ENCODE assay signal across 32 cellular contexts in genomic region chr4:166198516-166198915, GRCh38.
DNase-seq lines count a peak whose midpoint lies in the region; FAIRE-seq and TF ChIP-seq lines count a peak whose summit lies in the region.
"Had no signal": no experiment of that assay in that cellular context is flagged by ENCODE, and none has a peak within 500 bp of the region (broad histone marks: within the 10 kb centered on the region; RNA-seq: fewer than 3 reads in every experiment).

No MANE protein-coding gene starts in this region.

- FAIRE-seq in H1 (lab: Jason Lieb, UNC): no peak

- intact Hi-C loops in breast epithelium (cut with DNase I; ENCODE audit: low total_unique reads): no loop called here

- TF ChIP-seq EP300 in H1 (IDR thresholded peaks at IDR 0.05; ENCODE audit: borderline replicate concordance in 1 of 2, low read depth in 2 of 2, low read length in 2 of 2): no peak

- H4K91ac ChIP-seq in H1 (replicated peaks; ENCODE audit: insufficient read length, low read length): no peak overlapping the region

- no peaks in the 10 kb centered on the region for H3K79me2 ChIP-seq in H1 (ENCODE audit: control insufficient read depth in 1 of 2, insufficient read depth in 2 of 2, low read length in 2 of 2)
- no peaks in the 10 kb centered on the region for H3K79me2 ChIP-seq in mesendoderm (ENCODE audit: control insufficient read depth, insufficient read depth, low read length)

- TF ChIP-seq POLR2A in H1 (IDR thresholded peaks at IDR 0.05; ENCODE audit: control extremely low read depth in 1 of 2, low read depth in 2 of 2, low read length in 2 of 2) (no peak), breast epithelium (IDR thresholded peaks at IDR 0.05) (no peak)

- H2BK120ac ChIP-seq in H1 (replicated peaks; ENCODE audit: low read depth, low read length): no peak overlapping the region
- H2BK120ac ChIP-seq in mesendoderm (ENCODE audit: low read depth, low read length): no peak overlapping the region

- H3K9ac ChIP-seq in H1 (replicated peaks in 1 of 4; ENCODE audit: extremely low read depth in 1 of 4, low read depth in 3 of 4, low read length in 3 of 4) (no peak overlapping the region), mesendoderm (ENCODE audit: low read length) (no peak overlapping the region)

- POLR2A ChIA-PET in H1 (lab: Charles Lee; ENCODE audit: partially characterized antibody): no interaction called here

- no peak overlapping the region for H2BK12ac ChIP-seq in H1 (ENCODE audit: low read depth, low read length)

- H3K36me3 ChIP-seq in MG63: no peaks in the 10 kb centered on the region
- H3K36me3 ChIP-seq in H1 (ENCODE audit: control insufficient read depth in 2 of 4, insufficient read depth in 4 of 4, low read length in 3 of 4): no peaks in the 10 kb centered on the region
- H3K36me3 ChIP-seq in mesendoderm (ENCODE audit: control insufficient read depth, insufficient read depth, low read length): no peaks in the 10 kb centered on the region
- no peaks in the 10 kb centered on the region for H3K36me3 ChIP-seq in breast epithelium
- H3K36me3 ChIP-seq: tibial nerve had no signal

- peak overlapping the region; percentile 53; the same call in 1 of the 2 replicates for H2AFZ ChIP-seq in H1 (ENCODE audit: low read length)

- H3K4ac ChIP-seq in H1 (replicated peaks; ENCODE audit: insufficient read length, low read depth, low read length) (no peak overlapping the region), mesendoderm (ENCODE audit: low read depth, low read length) (no peak overlapping the region)

- no peak overlapping the region for H2BK15ac ChIP-seq in H1 (ENCODE audit: low read length)
- H2BK15ac ChIP-seq in mesendoderm (replicated peaks; ENCODE audit: low read depth): no peak overlapping the region

- H4K8ac ChIP-seq in H1 (ENCODE audit: extremely low read depth, insufficient read depth, low read length) (no peak overlapping the region), mesendoderm (ENCODE audit: low read depth, low read length) (no peak overlapping the region)

- H3K4me3 ChIP-seq in MG63 (peak overlapping the region; percentile 50), H1 (ENCODE audit: extremely low read depth in 1 of 4, insufficient read depth in 2 of 4, low read depth in 3 of 4, low read length in 4 of 4) (no peak overlapping the region), mesendoderm (ENCODE audit: low read length) (no peak overlapping the region), breast epithelium (no peak overlapping the region)
- H3K4me3 ChIP-seq: lung, tibial nerve had no signal

- no peaks in the 10 kb centered on the region for H3K23me2 ChIP-seq in H1 (ENCODE audit: low read depth, low read length)

- H2AK5ac ChIP-seq in H1 (ENCODE audit: low read depth, low read length): no peak overlapping the region
- H2AK5ac ChIP-seq in mesendoderm (ENCODE audit: low read length): no peak overlapping the region

- H3K9me3 ChIP-seq in MG63: no peaks in the 10 kb centered on the region
- H3K9me3 ChIP-seq in H1 (ENCODE audit: insufficient read depth in 2 of 2, low read depth in 1 of 2, low read length in 1 of 2): no peaks in the 10 kb centered on the region
- no peaks in the 10 kb centered on the region for H3K9me3 ChIP-seq in breast epithelium
- H3K9me3 ChIP-seq: tibial nerve had no signal

- H3K4me1 ChIP-seq in H1 (replicated peaks in 1 of 4; ENCODE audit: control insufficient read depth in 3 of 4, insufficient read depth in 4 of 4, low read length in 3 of 4): no peaks in the 10 kb centered on the region
- no peaks in the 10 kb centered on the region for H3K4me1 ChIP-seq in mesendoderm (ENCODE audit: control insufficient read depth, low read depth, low read length)
- no peaks in the 10 kb centered on the region for H3K4me1 ChIP-seq in breast epithelium
- H3K4me1 ChIP-seq: tibial nerve had no signal

- WGBS in H1 (ENCODE audit: extremely low coverage in 1 of 2, insufficient coverage in 1 of 2, insufficient read length in 1 of 2, insufficient replicate concordance in 2 of 2, low coverage in 1 of 2, low lambda C conversion rate in 2 of 2, missing lambda C conversion rate in 1 of 2), 2 experiments: 92% methylated on average over 5 of the region's 5 CpGs; no CpG with 5 or more reads in 1 of the 2 experiments
- no CpG with 5 or more reads among the region's 5 CpGs for WGBS in mesendoderm (ENCODE audit: extremely low coverage, insufficient coverage, low lambda C conversion rate)

- H3K4me2 ChIP-seq in H1 (ENCODE audit: insufficient read depth in 1 of 2, low read depth in 2 of 2, low read length in 2 of 2) (no peak overlapping the region), mesendoderm (ENCODE audit: low read length) (no peak overlapping the region)

- peak overlapping the region; percentile 58 for H3K27ac ChIP-seq in C4-2B
- no peak overlapping the region for H3K27ac ChIP-seq in H1 (ENCODE audit: low read depth, low read length)
- H3K27ac ChIP-seq in mesendoderm (ENCODE audit: low read depth, low read length): no peak overlapping the region
- no peak overlapping the region for H3K27ac ChIP-seq in breast epithelium
- H3K27ac ChIP-seq: foreskin keratinocyte, tibial nerve had no signal

- H3K79me1 ChIP-seq in H1 (ENCODE audit: low read depth, low read length): no peaks in the 10 kb centered on the region
- no peaks in the 10 kb centered on the region for H3K79me1 ChIP-seq in mesendoderm (ENCODE audit: low read length)

- no peaks in the 10 kb centered on the region for H4K20me1 ChIP-seq in H1 (replicated peaks in 1 of 2; ENCODE audit: control insufficient read depth in 1 of 2, insufficient read depth in 2 of 2, low read length in 2 of 2)

- CTCF ChIA-PET in H1 (lab: Charles Lee; ENCODE audit: partially characterized antibody): interaction anchor here (0.6 to 0.7 kb wide), 3 partner anchors 331 to 1687 kb away, joined by 3 to 5 read pairs (median 4); no protein-coding TSS in a partner anchor

- no peaks in the 10 kb centered on the region for H3K27me3 ChIP-seq in MG63
- no peaks in the 10 kb centered on the region for H3K27me3 ChIP-seq in H1 (replicated peaks in 1 of 4; ENCODE audit: control insufficient read depth in 3 of 4, extremely low read depth in 1 of 4, insufficient read depth in 3 of 4, low read length in 3 of 4)
- H3K27me3 ChIP-seq in mesendoderm (ENCODE audit: insufficient read depth, low read length, poor library complexity): no peaks in the 10 kb centered on the region
- no peaks in the 10 kb centered on the region for H3K27me3 ChIP-seq in breast epithelium
- H3K27me3 ChIP-seq: foreskin keratinocyte, tibial nerve had no signal

- H2BK5ac ChIP-seq in H1 (ENCODE audit: low read depth, low read length): no peak overlapping the region
- no peak overlapping the region for H2BK5ac ChIP-seq in mesendoderm (ENCODE audit: low read length)

- H3K23ac ChIP-seq in H1 (ENCODE audit: insufficient read length) (no peak overlapping the region), mesendoderm (ENCODE audit: low read length) (no peak overlapping the region)

- no peak overlapping the region for H2BK20ac ChIP-seq in H1 (ENCODE audit: low read length)

- H4K5ac ChIP-seq in H1 (ENCODE audit: insufficient read length, low read depth, low read length): no peak overlapping the region
- no peak overlapping the region for H4K5ac ChIP-seq in mesendoderm (ENCODE audit: low read length)

- DNase-seq in MG63 (no peak), H1 (ENCODE audit: low read depth in 1 of 2, low spot score in 2 of 2) (no peak), mesendoderm (peak; percentile 25), COR-L47 (lab: John Stamatoyannopoulos, UW) (no peak), breast epithelium (ENCODE audit: low spot score in 2 of 2) (no peak), OCI-M1 (lab: John Stamatoyannopoulos, UW) (no peak), pons (ENCODE audit: low spot score) (no peak)
- DNase-seq: activated CD4-positive, alpha-beta T cell treated with anti-CD3 and anti-CD28 coated beads, Interleukin-2, amount 50 U/mL, for 48 hours; activated CD4-positive, CD25-positive, alpha-beta regulatory T cell treated with anti-CD3 and anti-CD28 coated beads, Interleukin-2, amount 50 U/mL, for 72 hours; activated naive CD8-positive, alpha-beta T cell treated with anti-CD3 and anti-CD28 coated beads, Interleukin-2, amount 50 U/mL, for 24 hours; activated T-cell treated with anti-CD3 and anti-CD28 coated beads, Interleukin-2, amount 50 U/mL, for 48 hours; Calu3; caudate nucleus; cortex of kidney; DND-41; foreskin keratinocyte; HCEC 1CT; head of caudate nucleus; immature natural killer cell; IMR-90; left cardiac atrium; natural killer cell; NCI-H1436 treated with DMSO at 0.1 percent for 48 hours; NCI-H2081 treated with DMSO at 0.1 percent for 48 hours; NCI-H226; NCI-H748 treated with DMSO at 0.1 percent for 48 hours; occipital lobe; stimulated activated CD4-positive, alpha-beta T cell treated with anti-CD3 and anti-CD28 coated beads, Interleukin-4, amount 100 ng/mL, for 24 hours; T-helper 2 cell had no signal

- TF ChIP-seq CTCF in C4-2B (conservative IDR thresholded peaks at IDR 0.05) (no peak; the same call in 1 of the 2 replicates), H1 (IDR thresholded peaks at IDR 0.05; ENCODE audit: control extremely low read depth in 1 of 3, insufficient read depth in 1 of 3, low read depth in 1 of 3, low read length in 3 of 3) (peak in 2 of 3 experiments; percentile 12 to 55; a peak in 1 of 4 replicates), breast epithelium (IDR thresholded peaks at IDR 0.05) (no peak)

- H3K14ac ChIP-seq in H1 (ENCODE audit: insufficient read length): no peak overlapping the region

- TF ChIP-seq RAD21 in H1 (IDR thresholded peaks at IDR 0.05 in 1 of 2, conservative IDR thresholded peaks at IDR 0.05 in 1 of 2; ENCODE audit: low read depth in 2 of 2, low read length in 2 of 2): peak; percentile 38 to 39

- H3K18ac ChIP-seq in H1 (ENCODE audit: extremely low read depth, low read length): no peak overlapping the region
- H3K18ac ChIP-seq in mesendoderm (ENCODE audit: low read length): no peak overlapping the region

- H3K56ac ChIP-seq in H1 (replicated peaks; ENCODE audit: insufficient read length, low read depth, low read length): no peak overlapping the region
- H3K56ac ChIP-seq in mesendoderm (ENCODE audit: low read length): no peak overlapping the region

TF ChIP-seq in H1, 55 proteins besides CTCF, POLR2A, EP300 and RAD21 (continues in another document):
- TF ChIP-seq HDAC2 (IDR thresholded peaks at IDR 0.05; ENCODE audit: borderline replicate concordance in 1 of 2, low read depth in 2 of 2, low read length in 2 of 2): no peak
- no peak for TF ChIP-seq POLR2AphosphoS5 (IDR thresholded peaks at IDR 0.05; ENCODE audit: low read depth, low read length)
- TF ChIP-seq POU5F1 (IDR thresholded peaks at IDR 0.05; ENCODE audit: low read depth, low read length): no peak
- TF ChIP-seq KDM1A (IDR thresholded peaks at IDR 0.05; ENCODE audit: borderline replicate concordance, low read length): no peak
- TF ChIP-seq BCL11A (IDR thresholded peaks at IDR 0.05; ENCODE audit: low read depth in 2 of 2, low read length in 2 of 2): no peak
- no peak for TF ChIP-seq KDM4A (IDR thresholded peaks at IDR 0.05; ENCODE audit: low read depth, low read length, severe bottlenecking)
- TF ChIP-seq SP2 (IDR thresholded peaks at IDR 0.05; ENCODE audit: low read length): no peak
- no peak for TF ChIP-seq TBP (IDR thresholded peaks at IDR 0.05; ENCODE audit: low read depth, low read length)
- TF ChIP-seq JUND (IDR thresholded peaks at IDR 0.05; ENCODE audit: low read length): no peak
- TF ChIP-seq SP4 (IDR thresholded peaks at IDR 0.05; ENCODE audit: low read length): no peak

Comparison
In these comparisons a context has a peak if more than half of its experiments do, and no peak if none do; other contexts are left out.
1. CTCF ChIP-seq: peak in H1 (2 of 3); none in C4-2B (single experiment) and breast epithelium (0 of 3).